28 cellular contexts compared by ENCODE assay signal in the genomic region with DNA sequence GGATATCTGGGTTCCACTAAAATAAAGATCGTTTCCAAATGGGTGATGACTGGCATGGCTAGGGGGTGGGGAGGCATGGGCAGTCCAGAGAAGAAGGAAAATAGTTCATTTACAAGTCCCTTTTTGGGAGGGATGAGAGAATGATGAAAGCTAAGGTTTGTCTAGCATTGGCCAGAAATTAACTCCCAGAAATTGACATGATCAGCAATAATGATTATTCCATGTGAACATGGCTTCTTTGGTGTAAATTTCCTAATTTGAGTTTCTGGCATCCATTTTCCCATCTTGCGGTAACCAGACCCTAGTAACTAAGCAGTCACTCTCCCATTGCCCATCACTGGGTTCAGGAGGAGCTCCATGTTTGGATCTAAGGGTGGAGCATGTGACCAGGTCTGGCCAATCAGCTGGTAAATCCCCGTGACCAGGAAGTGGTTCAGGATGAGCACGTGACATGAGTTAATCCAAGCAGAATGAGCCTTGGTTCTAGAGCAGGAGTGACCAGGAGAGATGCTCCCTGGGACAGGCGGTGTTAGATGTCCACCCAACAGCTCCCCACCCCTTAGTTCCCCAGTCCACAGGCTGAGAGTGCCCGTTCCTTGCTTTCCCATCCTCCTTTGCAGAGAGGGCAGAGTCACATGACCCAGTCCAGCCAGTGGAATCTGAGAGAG.
"Had no signal": no experiment of that assay in that cellular context is flagged by ENCODE, and none has a peak within 500 bp of the region (broad histone marks: within the 10 kb centered on the region; RNA-seq: fewer than 3 reads in every experiment).

No MANE protein-coding gene starts in this region.

- H3K9me3 ChIP-seq: body of pancreas, gastroesophageal sphincter, left ventricle myocardium inferior, right atrium auricular region, transverse colon had no signal

- H3K4me3 ChIP-seq: body of pancreas, cardiac muscle cell, coronary artery, dorsolateral prefrontal cortex, gastroesophageal sphincter, hepatocyte, left ventricle myocardium inferior, lung, neural progenitor cell, right atrium auricular region, transverse colon had no signal

- H3K27ac Mint-ChIP-seq: activated CD8-positive, alpha-beta T cell treated with anti-CD3 and anti-CD28 coated beads for 36 hours; activated naive CD8-positive, alpha-beta T cell; activated T-helper 2 cell treated with anti-CD3 and anti-CD28 coated beads, Interferon-gamma antibody, Interleukin-2, Interleukin-4, amounts not matched to agents 10 μg/mL and 5 μg/mL and 100 μg/mL, durations not matched to agents 14 hours and 24 hours and 36 hours; natural killer cell had no signal

- H3K27me3 Mint-ChIP-seq: activated CD8-positive, alpha-beta T cell treated with anti-CD3 and anti-CD28 coated beads for 36 hours had no signal

- H3K36me3 Mint-ChIP-seq: activated naive CD8-positive, alpha-beta T cell; natural killer cell; neural progenitor cell had no signal

- H3K4me1 Mint-ChIP-seq: natural killer cell had no signal

- H3K4me1 ChIP-seq: body of pancreas, left ventricle myocardium inferior, neural progenitor cell, right atrium auricular region, transverse colon had no signal

- H3K27me3 ChIP-seq: body of pancreas, cardiac muscle cell, gastroesophageal sphincter, hepatocyte, neural progenitor cell, right atrium auricular region, transverse colon had no signal

- H3K36me3 ChIP-seq: cardiac muscle cell, gastroesophageal sphincter, left ventricle myocardium inferior, neural progenitor cell, right atrium auricular region, transverse colon had no signal

- H3K4me2 ChIP-seq: hepatocyte, neural progenitor cell had no signal

- H3K9me3 Mint-ChIP-seq: activated CD8-positive, alpha-beta T cell treated with anti-CD3 and anti-CD28 coated beads for 36 hours; activated T-helper 2 cell treated with anti-CD3 and anti-CD28 coated beads, Interferon-gamma antibody, Interleukin-2, Interleukin-4, amounts not matched to agents 10 μg/mL and 5 μg/mL and 100 μg/mL, durations not matched to agents 14 hours and 24 hours and 36 hours; natural killer cell; neural progenitor cell had no signal

- H3K4me3 Mint-ChIP-seq: activated CD8-positive, alpha-beta T cell treated with anti-CD3 and anti-CD28 coated beads for 36 hours; activated naive CD8-positive, alpha-beta T cell; natural killer cell; neural progenitor cell had no signal

- H2AFZ ChIP-seq: hepatocyte, neural progenitor cell had no signal

- H3K79me2 ChIP-seq: hepatocyte had no signal

- ATAC-seq: activated CD8-positive, alpha-beta T cell treated with anti-CD3 and anti-CD28 coated beads for 36 hours; body of pancreas; gastroesophageal sphincter; natural killer cell had no signal

- DNase-seq: activated CD4-positive, alpha-beta T cell treated with anti-CD3 and anti-CD28 coated beads for 1 hour; activated CD4-positive, alpha-beta T cell treated with anti-CD3 and anti-CD28 coated beads, Interleukin-2, amount 50 U/mL, for 1 hour; activated CD8-positive, alpha-beta T cell treated with anti-CD3 and anti-CD28 coated beads for 36 hours; activated T-cell treated with anti-CD3 and anti-CD28 coated beads, Interleukin-2, amount 50 U/mL, for 48 hours; anterior cingulate cortex; body of pancreas; cerebellar nuclear complex; dorsolateral prefrontal cortex; effector memory CD4-positive, alpha-beta T cell; erythroblast; islet precursor cell; left ventricle myocardium inferior; mesendoderm; natural killer cell; stimulated activated CD4-positive, alpha-beta T cell treated with anti-CD3 and anti-CD28 coated beads, Interleukin-15, amount 100 ng/mL, for 24 hours; stimulated activated CD4-positive, alpha-beta T cell treated with anti-CD3 and anti-CD28 coated beads, Interleukin-2, amount 100 ng/mL, for 24 hours; stimulated activated naive CD4-positive, alpha-beta T cell treated with Interleukin-2 at 50 U/mL for 16 hours; T-helper 2 cell; transverse colon had no signal

- H3K27ac ChIP-seq: body of pancreas, cardiac muscle cell, coronary artery, dorsolateral prefrontal cortex, gastroesophageal sphincter, hepatocyte, left ventricle myocardium inferior, neural progenitor cell, right atrium auricular region, transverse colon had no signal

- H3K9ac ChIP-seq: neural progenitor cell had no signal
